Comparison of ENCODE assay signal across 1 cellular context in genomic region chr20:18477821-18478220, GRCh38.
TF ChIP-seq lines count a peak whose summit lies in the region.

No MANE protein-coding gene starts in this region.

TF ChIP-seq in GM23338, 12 proteins besides CTCF, POLR2A, EP300 and RAD21 (continued from another document):
- TF ChIP-seq ZNF462 (CRISPR knock-in tag; IDR thresholded peaks at IDR 0.05) = no peak
